1 cellular context compared by ENCODE assay signal in genomic region chr3:126499401-126499800, GRCh38.
TF ChIP-seq lines count a peak whose summit lies in the region.

No MANE protein-coding gene starts in this region.

TF ChIP-seq in H1, 55 proteins besides CTCF, POLR2A, EP300 and RAD21:
- TF ChIP-seq SAP30 (IDR thresholded peaks at IDR 0.05; ENCODE audit: insufficient read depth, insufficient replicate concordance, low read length), result no peak
